ENCODE assay signal across 20 cellular contexts in the genomic region with DNA sequence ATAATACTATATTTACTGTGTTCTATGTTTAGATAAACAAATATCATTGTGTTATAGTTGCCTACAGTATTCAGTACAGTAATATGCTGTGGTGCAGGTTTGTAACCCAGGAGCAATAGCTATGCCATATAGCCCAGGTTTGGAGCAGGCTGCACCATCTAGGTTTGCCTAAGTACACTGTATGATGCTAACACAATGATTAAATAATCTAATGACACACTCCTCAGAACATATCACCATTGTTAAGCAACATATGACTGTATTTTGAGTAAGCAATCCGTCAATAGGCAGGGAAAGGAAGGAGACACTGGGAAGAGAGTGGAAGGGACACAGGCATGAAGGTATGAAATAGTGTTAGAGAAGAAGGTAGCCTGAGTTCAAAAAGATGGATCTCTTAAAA.
DNase-seq lines count a peak whose midpoint lies in the region; ATAC-seq, FAIRE-seq and TF ChIP-seq lines count a peak whose summit lies in the region.
"Had no signal": no experiment of that assay in that cellular context is flagged by ENCODE, and none has a peak within 500 bp of the region (broad histone marks: within the 10 kb centered on the region; RNA-seq: fewer than 3 reads in every experiment).

No MANE protein-coding gene starts in this region.

- no TSS peak for BruUV-seq in HepG2 (replicated peaks; lab: Mats Ljungman, UMichigan)

- TF ChIP-seq CTCF in HepG2 (CRISPR knock-in tag; IDR thresholded peaks at IDR 0.05), result no peak
- TF ChIP-seq CTCF in right lobe of liver (IDR thresholded peaks at IDR 0.05), result no peak
- no peak for TF ChIP-seq CTCF in epithelial cell of esophagus (IDR thresholded peaks at IDR 0.05; ENCODE audit: insufficient read depth, low read depth, low read length, missing control alignments)
- no peak for TF ChIP-seq CTCF in sigmoid colon (IDR thresholded peaks at IDR 0.05)

- 8% methylated on average over 1 of the region's 1 CpG for WGBS in HepG2 (ENCODE audit: low lambda C conversion rate)
- WGBS in right lobe of liver (ENCODE audit: insufficient coverage, low coverage, low lambda C conversion rate, missing lambda C conversion rate), result 100% methylated on average over 1 of the region's 1 CpG
- WGBS in sigmoid colon, 2 donors, result 91 to 93% methylated on average over 1 of the region's 1 CpG

- H3K4me1 ChIP-seq in HepG2 (ENCODE audit: insufficient read depth, low read length), result no peaks in the 10 kb centered on the region
- H3K4me1 ChIP-seq in right lobe of liver, result peaks cover 0 to 20% (median 3%) of the 10 kb centered on the region in 4 donors
- no peaks in the 10 kb centered on the region for H3K4me1 ChIP-seq in sigmoid colon
- H3K4me1 ChIP-seq: A549, Caco-2 had no signal

- H2AFZ ChIP-seq in HepG2 (ENCODE audit: low read length), result no peak overlapping the region

- POLR2A ChIA-PET in HepG2 (lab: Yijun Ruan, JAX), result no interaction called here

- TF ChIP-seq POLR2A in HepG2 (IDR thresholded peaks at IDR 0.05; ENCODE audit: insufficient read depth in 1 of 2, low read depth in 2 of 2, low read length in 2 of 2) (no peak), right lobe of liver (IDR thresholded peaks at IDR 0.05) (no peak), sigmoid colon (IDR thresholded peaks at IDR 0.05) (no peak)

- no peak overlapping the region for H3K9ac ChIP-seq in HepG2 (ENCODE audit: insufficient read depth, low read depth, low read length)
- H3K9ac ChIP-seq: BLaER1 treated with 17β-estradiol and CSF1 and Interleukin-3, amounts not matched to agents 10 nM and 100 nM had no signal

- intact Hi-C loops in HepG2 (cut with micrococcal nuclease; ENCODE audit: unreplicated experiment) (no loop called here), right lobe of liver (cut with DNase I) (no loop called here), sigmoid colon (cut with DNase I) (no loop called here)

- H3K27ac ChIP-seq in HepG2 (ENCODE audit: extremely low read length, insufficient read depth, low read length), result no peak overlapping the region
- H3K27ac ChIP-seq in right lobe of liver, result no peak overlapping the region
- no peak overlapping the region for H3K27ac ChIP-seq in sigmoid colon
- H3K27ac ChIP-seq: 22Rv1, A549, C4-2B had no signal

- TF ChIP-seq EP300 in HepG2 (IDR thresholded peaks at IDR 0.05; ENCODE audit: low read depth in 2 of 2, low read length in 2 of 2) (no peak), HepG2 (CRISPR knock-in tag; IDR thresholded peaks at IDR 0.05; ENCODE audit: borderline replicate concordance) (no peak), sigmoid colon (IDR thresholded peaks at IDR 0.05) (no peak)

- no peak overlapping the region for H3K4me3 ChIP-seq in HepG2 (replicated peaks in 1 of 3; ENCODE audit: insufficient read depth in 1 of 3, low read depth in 2 of 3, low read length in 3 of 3)
- no peak overlapping the region for H3K4me3 ChIP-seq in right lobe of liver
- H3K4me3 ChIP-seq in epithelial cell of esophagus (ENCODE audit: low read length), result no peak overlapping the region
- H3K4me3 ChIP-seq in sigmoid colon, result no peak overlapping the region
- H3K4me3 ChIP-seq: A549; BLaER1 treated with 17β-estradiol and CSF1 and Interleukin-3, amounts not matched to agents 10 nM and 100 nM had no signal

- CTCF ChIA-PET in HepG2 (lab: Yijun Ruan, JAX; ENCODE audit: low intra/inter-chr PET ratio, low total read pairs), result no interaction called here

- H3K36me3 ChIP-seq in HepG2 (replicated peaks in 1 of 2; ENCODE audit: control insufficient read depth in 1 of 2, insufficient read depth in 2 of 2, low read length in 2 of 2) (no peaks in the 10 kb centered on the region), right lobe of liver (no peaks in the 10 kb centered on the region), sigmoid colon (no peaks in the 10 kb centered on the region)
- H3K36me3 ChIP-seq: BLaER1 treated with 17β-estradiol and CSF1 and Interleukin-3, amounts not matched to agents 10 nM and 100 nM had no signal

- no peaks in the 10 kb centered on the region; the same call in 1 of the 2 replicates for H4K20me1 ChIP-seq in HepG2 (ENCODE audit: insufficient read depth, low read length)
- H4K20me1 ChIP-seq: BLaER1 treated with 17β-estradiol and CSF1 and Interleukin-3, amounts not matched to agents 10 nM and 100 nM had no signal

- H3K79me2 ChIP-seq in HepG2 (ENCODE audit: insufficient read depth, low read length), result no peaks in the 10 kb centered on the region

- DNase-seq in HepG2 (ENCODE audit: low spot score) (no peak), right lobe of liver (no peak), epithelial cell of esophagus (ENCODE audit: low read depth) (peak; percentile 34), sigmoid colon (no peak)
- DNase-seq: AML-193; Caco-2; Calu3; CD4-positive, alpha-beta T cell; CD8-positive, alpha-beta T cell; DMS79 treated with DMSO at 0.1 percent for 48 hours; GF-D8 had no signal

- ATAC-seq in HepG2 (no peak), right lobe of liver (no peak), GM21528 (IDR thresholded peaks at IDR 0.05; ENCODE audit: low FRiP score, unreplicated experiment) (no peak)
- ATAC-seq: A549; CD8-positive, alpha-beta T cell had no signal

- H3K27me3 ChIP-seq in HepG2 (ENCODE audit: control insufficient read depth in 1 of 2, insufficient read depth in 2 of 2, low read length in 2 of 2), result no peaks in the 10 kb centered on the region
- H3K27me3 ChIP-seq in right lobe of liver, result no peaks in the 10 kb centered on the region
- no peaks in the 10 kb centered on the region for H3K27me3 ChIP-seq in sigmoid colon
- H3K27me3 ChIP-seq: BLaER1 treated with 17β-estradiol and CSF1 and Interleukin-3, amounts not matched to agents 10 nM and 100 nM had no signal

- TF ChIP-seq RAD21 in HepG2 (CRISPR knock-in tag; IDR thresholded peaks at IDR 0.05), result no peak

- no peak for FAIRE-seq in HepG2 (lab: Jason Lieb, UNC)
- FAIRE-seq: A549, D721Med, G401.6, GM12891, GM19239 had no signal

- in situ Hi-C loops in HepG2 (cut with HindIII; ENCODE audit: extremely low pct_ligation_motif_present, low pct_unique_long_range_greater_than_20kb), result no loop called here

- H3K4me2 ChIP-seq in HepG2 (ENCODE audit: low read depth, low read length), result no peak overlapping the region
- H3K4me2 ChIP-seq: A549; BLaER1 treated with 17β-estradiol and CSF1 and Interleukin-3, amounts not matched to agents 10 nM and 100 nM had no signal

- no peaks in the 10 kb centered on the region for H3K9me3 ChIP-seq in HepG2 (ENCODE audit: low read length)
- H3K9me3 ChIP-seq in right lobe of liver, result no peaks in the 10 kb centered on the region
- H3K9me3 ChIP-seq in sigmoid colon, result no peaks in the 10 kb centered on the region
- H3K9me3 ChIP-seq: A549; BLaER1 treated with 17β-estradiol and CSF1 and Interleukin-3, amounts not matched to agents 10 nM and 100 nM; Caco-2 had no signal

TF ChIP-seq in HepG2, 621 proteins besides CTCF, POLR2A, EP300 and RAD21:
- TF ChIP-seq ESRRA (CRISPR knock-in tag; IDR thresholded peaks at IDR 0.05; ENCODE audit: low read depth) (no peak), ZBTB21 (CRISPR knock-in tag; IDR thresholded peaks at IDR 0.05) (no peak), CREB1 (IDR thresholded peaks at IDR 0.05) (peak; percentile 74; the same call in 1 of the 2 replicates), CREB1 (CRISPR knock-in tag; IDR thresholded peaks at IDR 0.05) (no peak)
- TF ChIP-seq, protein P1, sequence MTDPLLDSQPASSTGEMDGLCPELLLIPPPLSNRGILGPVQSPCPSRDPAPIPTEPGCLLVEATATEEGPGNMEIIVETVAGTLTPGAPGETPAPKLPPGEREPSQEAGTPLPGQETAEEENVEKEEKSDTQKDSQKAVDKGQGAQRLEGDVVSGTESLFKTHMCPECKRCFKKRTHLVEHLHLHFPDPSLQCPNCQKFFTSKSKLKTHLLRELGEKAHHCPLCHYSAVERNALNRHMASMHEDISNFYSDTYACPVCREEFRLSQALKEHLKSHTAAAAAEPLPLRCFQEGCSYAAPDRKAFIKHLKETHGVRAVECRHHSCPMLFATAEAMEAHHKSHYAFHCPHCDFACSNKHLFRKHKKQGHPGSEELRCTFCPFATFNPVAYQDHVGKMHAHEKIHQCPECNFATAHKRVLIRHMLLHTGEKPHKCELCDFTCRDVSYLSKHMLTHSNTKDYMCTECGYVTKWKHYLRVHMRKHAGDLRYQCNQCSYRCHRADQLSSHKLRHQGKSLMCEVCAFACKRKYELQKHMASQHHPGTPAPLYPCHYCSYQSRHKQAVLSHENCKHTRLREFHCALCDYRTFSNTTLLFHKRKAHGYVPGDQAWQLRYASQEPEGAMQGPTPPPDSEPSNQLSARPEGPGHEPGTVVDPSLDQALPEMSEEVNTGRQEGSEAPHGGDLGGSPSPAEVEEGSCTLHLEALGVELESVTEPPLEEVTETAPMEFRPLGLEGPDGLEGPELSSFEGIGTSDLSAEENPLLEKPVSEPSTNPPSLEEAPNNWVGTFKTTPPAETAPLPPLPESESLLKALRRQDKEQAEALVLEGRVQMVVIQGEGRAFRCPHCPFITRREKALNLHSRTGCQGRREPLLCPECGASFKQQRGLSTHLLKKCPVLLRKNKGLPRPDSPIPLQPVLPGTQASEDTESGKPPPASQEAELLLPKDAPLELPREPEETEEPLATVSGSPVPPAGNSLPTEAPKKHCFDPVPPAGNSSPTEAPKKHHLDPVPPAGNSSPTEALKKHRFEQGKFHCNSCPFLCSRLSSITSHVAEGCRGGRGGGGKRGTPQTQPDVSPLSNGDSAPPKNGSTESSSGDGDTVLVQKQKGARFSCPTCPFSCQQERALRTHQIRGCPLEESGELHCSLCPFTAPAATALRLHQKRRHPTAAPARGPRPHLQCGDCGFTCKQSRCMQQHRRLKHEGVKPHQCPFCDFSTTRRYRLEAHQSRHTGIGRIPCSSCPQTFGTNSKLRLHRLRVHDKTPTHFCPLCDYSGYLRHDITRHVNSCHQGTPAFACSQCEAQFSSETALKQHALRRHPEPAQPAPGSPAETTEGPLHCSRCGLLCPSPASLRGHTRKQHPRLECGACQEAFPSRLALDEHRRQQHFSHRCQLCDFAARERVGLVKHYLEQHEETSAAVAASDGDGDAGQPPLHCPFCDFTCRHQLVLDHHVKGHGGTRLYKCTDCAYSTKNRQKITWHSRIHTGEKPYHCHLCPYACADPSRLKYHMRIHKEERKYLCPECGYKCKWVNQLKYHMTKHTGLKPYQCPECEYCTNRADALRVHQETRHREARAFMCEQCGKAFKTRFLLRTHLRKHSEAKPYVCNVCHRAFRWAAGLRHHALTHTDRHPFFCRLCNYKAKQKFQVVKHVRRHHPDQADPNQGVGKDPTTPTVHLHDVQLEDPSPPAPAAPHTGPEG (CRISPR knock-in tag; IDR thresholded peaks at IDR 0.05), result no peak
TF ChIP-seq in HepG2: peak in this region for 1.
